21 cellular contexts compared by ENCODE assay signal in the genomic region with DNA sequence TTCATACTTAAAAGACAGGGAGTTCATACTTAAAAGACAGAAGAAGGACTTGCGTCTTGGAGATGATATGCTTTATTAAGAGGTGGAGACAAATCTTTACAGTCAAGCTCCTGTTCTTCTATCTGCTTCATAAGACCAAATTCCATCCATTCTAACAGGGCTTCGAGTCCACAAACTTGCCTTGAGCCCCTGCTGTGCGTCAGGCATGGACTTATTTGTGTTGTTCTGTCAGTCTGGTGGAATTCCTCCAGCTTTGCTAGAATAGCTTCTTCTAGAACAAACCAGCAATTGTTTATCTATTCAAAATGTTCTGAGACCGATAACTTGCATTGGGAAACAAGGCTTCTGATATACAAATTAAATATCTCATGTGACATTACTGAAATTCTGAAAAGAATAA.
DNase-seq lines count a peak whose midpoint lies in the region; ATAC-seq and TF ChIP-seq lines count a peak whose summit lies in the region.
"Had no signal": no experiment of that assay in that cellular context is flagged by ENCODE, and none has a peak within 500 bp of the region (broad histone marks: within the 10 kb centered on the region; RNA-seq: fewer than 3 reads in every experiment).

No MANE protein-coding gene starts in this region.

- H3K9me3 ChIP-seq in left ventricle myocardium inferior (replicated peaks) = no peaks in the 10 kb centered on the region

- H2BK15ac ChIP-seq in mesendoderm (replicated peaks; ENCODE audit: low read depth) = no peak overlapping the region

- no peak overlapping the region for H3K4ac ChIP-seq in mesendoderm (ENCODE audit: low read depth, low read length)

- intact Hi-C loops in left ventricle myocardium inferior (cut with micrococcal nuclease) = no loop called here

- H4K5ac ChIP-seq in mesendoderm (ENCODE audit: low read length) = no peak overlapping the region

- H3K79me1 ChIP-seq in mesendoderm (ENCODE audit: low read length) = no peaks in the 10 kb centered on the region

- no CpG with 5 or more reads among the region's 4 CpGs for whole genome bisulfite sequencing in mesendoderm (ENCODE audit: extremely low coverage, insufficient coverage, low lambda C conversion rate)

- H3K9ac ChIP-seq in mesendoderm (ENCODE audit: low read length) = no peak overlapping the region

- no peak for TF ChIP-seq CTCF in choroid plexus epithelial cell (conservative IDR thresholded peaks at IDR 0.05; ENCODE audit: low read depth, low read length)
- TF ChIP-seq CTCF in left ventricle myocardium inferior (IDR thresholded peaks at IDR 0.05; ENCODE audit: borderline replicate concordance) = no peak

- no peaks in the 10 kb centered on the region for H3K4me1 ChIP-seq in mesendoderm (ENCODE audit: control insufficient read depth, low read depth, low read length)
- H3K4me1 ChIP-seq in left ventricle myocardium inferior = no peaks in the 10 kb centered on the region
- H3K4me1 ChIP-seq: SJSA1 had no signal

- DNase-seq in ELF-1 (ENCODE audit: low read depth, low spot score) (peak; percentile 5), choroid plexus epithelial cell (ENCODE audit: low read depth) (peak; percentile 45), mesendoderm (peak; percentile 53), putamen (ENCODE audit: low spot score) (peak; percentile 6), OCI-M2 (lab: John Stamatoyannopoulos, UW; ENCODE audit: unreplicated experiment) (no peak), left ventricle myocardium inferior (no peak), DMS53 treated with DMSO at 0.1 percent for 48 hours (lab: John Stamatoyannopoulos, UW; ENCODE audit: unreplicated experiment) (no peak)
- DNase-seq: 8988T; C1 segment of cervical spinal cord; CD8-positive, alpha-beta T cell; GDM1; KG1; NCI-H1105; NCI-H146; NCI-H2029 treated with DMSO at 0.1 percent for 48 hours; NCI-H345; NCI-H524 treated with DMSO at 0.1 percent for 48 hours; NCI-H82 had no signal

- H2BK5ac ChIP-seq in mesendoderm (ENCODE audit: low read length) = no peak overlapping the region

- H3K56ac ChIP-seq in mesendoderm (ENCODE audit: low read length) = no peak overlapping the region

- H3K36me3 ChIP-seq in mesendoderm (ENCODE audit: control insufficient read depth, insufficient read depth, low read length) = no peaks in the 10 kb centered on the region
- H3K36me3 ChIP-seq in left ventricle myocardium inferior = no peaks in the 10 kb centered on the region
- H3K36me3 ChIP-seq: SJSA1 had no signal

- no peaks in the 10 kb centered on the region for H3K79me2 ChIP-seq in mesendoderm (ENCODE audit: control insufficient read depth, insufficient read depth, low read length)

- no peak overlapping the region for H3K27ac ChIP-seq in mesendoderm (ENCODE audit: low read depth, low read length)
- no peak overlapping the region for H3K27ac ChIP-seq in left ventricle myocardium inferior (replicated peaks)
- H3K27ac ChIP-seq: SJSA1 had no signal

- ATAC-seq in HG03457 (IDR thresholded peaks at IDR 0.05; ENCODE audit: unreplicated experiment) = no peak
- ATAC-seq: CD8-positive, alpha-beta T cell; HCT116 had no signal

- no peak overlapping the region for H2AK5ac ChIP-seq in mesendoderm (ENCODE audit: low read length)

- no peak overlapping the region for H3K4me3 ChIP-seq in choroid plexus epithelial cell (ENCODE audit: low read depth, low read length)
- H3K4me3 ChIP-seq in mesendoderm (ENCODE audit: low read length) = no peak overlapping the region
- H3K4me3 ChIP-seq in left ventricle myocardium inferior = no peak overlapping the region
- H3K4me3 ChIP-seq: SJSA1 had no signal

- H3K27me3 ChIP-seq in mesendoderm (ENCODE audit: insufficient read depth, low read length, poor library complexity) (no peaks in the 10 kb centered on the region), left ventricle myocardium inferior (ENCODE audit: low read depth) (peaks cover 10% of the 10 kb centered on the region)
- H3K27me3 ChIP-seq: SJSA1 had no signal

- no peak overlapping the region for H3K18ac ChIP-seq in mesendoderm (ENCODE audit: low read length)

- no peak overlapping the region for H4K8ac ChIP-seq in mesendoderm (ENCODE audit: low read depth, low read length)

- no peak overlapping the region for H2BK120ac ChIP-seq in mesendoderm (ENCODE audit: low read depth, low read length)

- H3K4me2 ChIP-seq in mesendoderm (ENCODE audit: low read length) = no peak overlapping the region

- H3K23ac ChIP-seq in mesendoderm (ENCODE audit: low read length) = no peak overlapping the region

Comparison
In these comparisons a context has a peak if more than half of its experiments do, and no peak if none do; other contexts are left out.
1. DNase-seq: peak in ELF-1 (single experiment), choroid plexus epithelial cell (single experiment), mesendoderm (single experiment) and putamen (single experiment); none in OCI-M2 (single experiment), left ventricle myocardium inferior (single experiment) and DMS53 treated with DMSO at 0.1 percent for 48 hours (single experiment).